In genomic region chr4:106981431-106981830, GRCh38 we compare ENCODE assay signal across 28 cellular contexts. TPM values are rescaled to one million over a fixed set of nuclear protein-coding genes. Genes with fewer than 3 reads are reported as not detected.
"Had no signal": no experiment of that assay in that cellular context is flagged by ENCODE, and none has a peak within 500 bp of the region (broad histone marks: within the 10 kb centered on the region; RNA-seq: fewer than 3 reads in every experiment).

No MANE protein-coding gene starts in this region.

- DNase-seq: activated CD4-positive, alpha-beta T cell treated with anti-CD3 and anti-CD28 coated beads for 36 hours; activated CD4-positive, CD25-positive, alpha-beta regulatory T cell; activated CD8-positive, alpha-beta memory T cell treated with anti-CD3 and anti-CD28 coated beads, Interleukin-2, amount 10 ng/mL, durations not matched to agents 7 days and 5 days; activated CD8-positive, alpha-beta T cell treated with anti-CD3 and anti-CD28 coated beads, Interleukin-2, amount 10 ng/mL, durations not matched to agents 7 days and 5 days; activated naive CD4-positive, alpha-beta T cell; activated T-cell treated with anti-CD3 and anti-CD28 coated beads, Interleukin-2, amount 50 U/mL, for 48 hours; aorta; body of pancreas; dermis blood vessel endothelial cell; effector CD4-positive, alpha-beta T cell; esophagus squamous epithelium; foreskin melanocyte; heart right ventricle; left ventricle myocardium inferior; ovary; right lobe of liver; stimulated activated CD4-positive, alpha-beta T cell treated with anti-CD3 and anti-CD28 coated beads, Interleukin-4, amount 100 ng/mL, for 1 hour; stimulated activated naive CD8-positive, alpha-beta T cell treated with anti-CD3 and anti-CD28 coated beads, Interleukin-15, Interleukin-2, amounts not matched to agents 100 U/mL and 50 U/mL, for 24 hours; T-helper 1 cell; trophoblast cell had no signal

- H3K27me3 Mint-ChIP-seq: activated CD8-positive, alpha-beta memory T cell treated with anti-CD3 and anti-CD28 coated beads, Interleukin-2, amount 10 ng/mL, durations not matched to agents 7 days and 5 days; progenitor cell of endocrine pancreas had no signal

- H3K36me3 ChIP-seq: esophagus squamous epithelium, heart right ventricle, left ventricle myocardium inferior, neutrophil, ovary, right lobe of liver, thoracic aorta had no signal

- H3K27me3 ChIP-seq: body of pancreas, esophagus squamous epithelium, neutrophil, ovary, right lobe of liver had no signal

- H3K27ac ChIP-seq: body of pancreas, epithelial cell of prostate, esophagus squamous epithelium, heart right ventricle, left ventricle myocardium inferior, neutrophil, ovary, right lobe of liver, thoracic aorta had no signal

- H3K9me3 Mint-ChIP-seq: T-helper 2 cell treated with Interferon-gamma antibody and Interleukin-4, amounts not matched to agents 5 μg/mL and 100 μg/mL, for 36 hours had no signal

- ATAC-seq: activated CD4-positive, alpha-beta T cell treated with anti-CD3 and anti-CD28 coated beads for 36 hours; activated CD8-positive, alpha-beta memory T cell treated with anti-CD3 and anti-CD28 coated beads, Interleukin-2, amount 10 ng/mL, durations not matched to agents 7 days and 5 days; activated CD8-positive, alpha-beta T cell treated with anti-CD3 and anti-CD28 coated beads, Interleukin-2, amount 10 ng/mL, durations not matched to agents 7 days and 5 days; activated naive CD4-positive, alpha-beta T cell treated with anti-CD3 and anti-CD28 coated beads, Interleukin-2, amount 50 U/mL, for 72 hours; body of pancreas; heart right ventricle; right lobe of liver; stimulated activated naive CD8-positive, alpha-beta T cell treated with anti-CD3 and anti-CD28 coated beads, Interleukin-15, Interleukin-2, amounts not matched to agents 100 U/mL and 50 U/mL, for 24 hours had no signal

- H3K4me3 Mint-ChIP-seq: activated CD4-positive, alpha-beta T cell treated with anti-CD3 and anti-CD28 coated beads for 36 hours; activated CD8-positive, alpha-beta memory T cell treated with anti-CD3 and anti-CD28 coated beads, Interleukin-2, amount 10 ng/mL, durations not matched to agents 7 days and 5 days; activated CD8-positive, alpha-beta T cell treated with anti-CD3 and anti-CD28 coated beads, Interleukin-2, amount 10 ng/mL, durations not matched to agents 7 days and 5 days; nephron; T-helper 2 cell treated with Interferon-gamma antibody and Interleukin-4, amounts not matched to agents 5 μg/mL and 100 μg/mL, for 36 hours had no signal

- H3K4me3 ChIP-seq: body of pancreas, esophagus squamous epithelium, heart right ventricle, left ventricle myocardium inferior, ovary, right lobe of liver, thoracic aorta had no signal

- H3K4me1 Mint-ChIP-seq: activated CD4-positive, alpha-beta T cell treated with anti-CD3 and anti-CD28 coated beads for 36 hours; activated CD8-positive, alpha-beta memory T cell treated with anti-CD3 and anti-CD28 coated beads, Interleukin-2, amount 10 ng/mL, durations not matched to agents 7 days and 5 days had no signal

- H3K27ac Mint-ChIP-seq: activated CD4-positive, alpha-beta T cell treated with anti-CD3 and anti-CD28 coated beads for 36 hours; activated CD8-positive, alpha-beta memory T cell treated with anti-CD3 and anti-CD28 coated beads, Interleukin-2, amount 10 ng/mL, durations not matched to agents 7 days and 5 days; activated CD8-positive, alpha-beta T cell treated with anti-CD3 and anti-CD28 coated beads, Interleukin-2, amount 10 ng/mL, durations not matched to agents 7 days and 5 days; activated naive CD4-positive, alpha-beta T cell treated with anti-CD3 and anti-CD28 coated beads, Interleukin-2, amount 50 U/mL, for 72 hours; nephron; progenitor cell of endocrine pancreas; T-helper 2 cell treated with Interferon-gamma antibody and Interleukin-4, amounts not matched to agents 5 μg/mL and 100 μg/mL, for 36 hours had no signal

- H3K9me3 ChIP-seq: body of pancreas, esophagus squamous epithelium, heart right ventricle, left ventricle myocardium inferior, neutrophil, ovary, right lobe of liver, thoracic aorta had no signal

- H3K4me1 ChIP-seq: body of pancreas, esophagus squamous epithelium, heart right ventricle, left ventricle myocardium inferior, right lobe of liver had no signal

- H3K36me3 Mint-ChIP-seq: activated CD8-positive, alpha-beta memory T cell treated with anti-CD3 and anti-CD28 coated beads, Interleukin-2, amount 10 ng/mL, durations not matched to agents 7 days and 5 days had no signal

RNA-seq across cellular contexts. Expression of gene DKK2, which starts 54.7 kb away (rescaled TPM):
- total RNA-seq: activated CD4-positive, alpha-beta T cell treated with anti-CD3 and anti-CD28 coated beads for 36 hours; activated CD8-positive, alpha-beta memory T cell treated with anti-CD3 and anti-CD28 coated beads, Interleukin-2, amount 10 ng/mL, durations not matched to agents 7 days and 5 days; activated CD8-positive, alpha-beta T cell treated with anti-CD3 and anti-CD28 coated beads, Interleukin-2, amount 10 ng/mL, durations not matched to agents 7 days and 5 days; activated naive CD4-positive, alpha-beta T cell treated with anti-CD3 and anti-CD28 coated beads, Interleukin-2, amount 50 U/mL, for 72 hours; dermis blood vessel endothelial cell; lung microvascular endothelial cell had no signal
